Comparison of ENCODE assay signal across 19 cellular contexts in the genomic region with DNA sequence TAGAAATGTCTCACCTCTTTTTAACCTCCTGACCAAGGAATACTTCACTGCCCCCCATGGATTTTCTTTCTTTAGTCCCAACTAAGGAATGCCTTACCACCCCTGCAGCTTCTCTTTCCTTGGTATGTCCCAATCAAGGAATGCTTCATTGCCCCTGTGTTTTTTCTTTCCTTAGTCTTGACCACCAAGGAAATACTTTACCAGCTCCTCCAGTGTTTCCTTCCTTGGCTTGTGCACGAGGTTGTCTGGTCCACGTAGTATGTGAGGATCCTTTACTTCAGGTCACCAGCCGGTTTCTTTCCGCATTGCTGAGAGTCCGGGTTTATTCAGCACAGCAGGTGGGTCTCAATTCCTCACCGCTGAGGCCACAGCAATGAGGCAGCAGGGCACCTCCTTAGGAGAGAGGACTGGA. TPM values are rescaled to one million over a fixed set of nuclear protein-coding genes. Genes with fewer than 3 reads are reported as not detected.
DNase-seq lines count a peak whose midpoint lies in the region; ATAC-seq, FAIRE-seq and TF ChIP-seq lines count a peak whose summit lies in the region.
"Had no signal": no experiment of that assay in that cellular context is flagged by ENCODE, and none has a peak within 500 bp of the region (broad histone marks: within the 10 kb centered on the region; RNA-seq: fewer than 3 reads in every experiment).

No MANE protein-coding gene starts in this region.

- peak overlapping the region; percentile 27; the same call in 1 of the 2 replicates for H3K9ac ChIP-seq in ES-I3 (ENCODE audit: low read depth, low read length)

- peak overlapping the region; percentile 56 for H3K4me3 Mint-ChIP-seq in WTC11
- H3K4me3 Mint-ChIP-seq in nephron progenitor cell = peak overlapping the region; percentile 34
- no peak overlapping the region for H3K4me3 Mint-ChIP-seq in stimulated activated memory B cell treated with anti-CD40 and anti-IgM and Interleukin-4, amounts not matched to agents 10 μg/mL and 1 μg/mL and 100 μg/mL, for 72 hours

- H3K27ac ChIP-seq in iPS DF 6.9 (ENCODE audit: low read length) = no peak overlapping the region
- H3K27ac ChIP-seq: C4-2B, HL-60, RWPE1 had no signal

- peaks cover 26% of the 10 kb centered on the region for H3K4me1 Mint-ChIP-seq in WTC11
- no peaks in the 10 kb centered on the region for H3K4me1 Mint-ChIP-seq in nephron progenitor cell
- H3K4me1 Mint-ChIP-seq in stimulated activated memory B cell treated with anti-CD40 and anti-IgM and Interleukin-4, amounts not matched to agents 10 μg/mL and 1 μg/mL and 100 μg/mL, for 72 hours = no peaks in the 10 kb centered on the region

- H3K9me3 Mint-ChIP-seq in WTC11 (peaks cover 5% of the 10 kb centered on the region), nephron progenitor cell (no peaks in the 10 kb centered on the region)
- H3K9me3 Mint-ChIP-seq in stimulated activated memory B cell treated with anti-CD40 and anti-IgM and Interleukin-4, amounts not matched to agents 10 μg/mL and 1 μg/mL and 100 μg/mL, for 72 hours = no peaks in the 10 kb centered on the region

- H3K36me3 Mint-ChIP-seq in WTC11 (no peaks in the 10 kb centered on the region), nephron progenitor cell (ENCODE audit: low read depth) (no peaks in the 10 kb centered on the region)
- no peaks in the 10 kb centered on the region for H3K36me3 Mint-ChIP-seq in stimulated activated memory B cell treated with anti-CD40 and anti-IgM and Interleukin-4, amounts not matched to agents 10 μg/mL and 1 μg/mL and 100 μg/mL, for 72 hours

- H3K36me3 ChIP-seq in ES-I3 (ENCODE audit: insufficient read depth, low read length) (no peaks in the 10 kb centered on the region), iPS DF 6.9 (ENCODE audit: control insufficient read depth, insufficient read depth, low read length) (no peaks in the 10 kb centered on the region)
- H3K36me3 ChIP-seq: MG63 had no signal

- H3K27ac Mint-ChIP-seq in WTC11 (peak overlapping the region; percentile 59; the same call in 1 of the 2 replicates), nephron progenitor cell (no peak overlapping the region)
- no peak overlapping the region for H3K27ac Mint-ChIP-seq in stimulated activated memory B cell treated with anti-CD40 and anti-IgM and Interleukin-4, amounts not matched to agents 10 μg/mL and 1 μg/mL and 100 μg/mL, for 72 hours

- no peak for TF ChIP-seq CTCF in WTC11 (IDR thresholded peaks at IDR 0.05)
- no peak for TF ChIP-seq CTCF in nephron progenitor cell (IDR thresholded peaks at IDR 0.05)

- CTCF ChIA-PET in WTC11 (lab: Charles Lee) = interaction anchor here (0.7 to 1.8 kb wide), 2 partner anchors 34 to 357 kb away, joined by 3 read pairs; no protein-coding TSS in a partner anchor

- no peak overlapping the region for H3K4me3 ChIP-seq in iPS DF 6.9 (ENCODE audit: low read length)
- H3K4me3 ChIP-seq: MG63 had no signal

- H3K9me3 ChIP-seq in ES-I3 (ENCODE audit: control insufficient read depth, insufficient read depth, low read length) (no peaks in the 10 kb centered on the region; the same call in 1 of the 2 replicates), iPS DF 6.9 (ENCODE audit: control insufficient read depth, insufficient read depth, low read length) (no peaks in the 10 kb centered on the region)
- H3K9me3 ChIP-seq: MG63 had no signal

- DNase-seq in WTC11 (ENCODE audit: low spot score) = peak; percentile 31
- peak; percentile 11 for DNase-seq in iPS DF 6.9 (ENCODE audit: low read depth, low spot score)
- DNase-seq in nephron progenitor cell = no peak
- no peak for DNase-seq in stimulated activated CD4-positive, alpha-beta T cell treated with anti-CD3 and anti-CD28 coated beads, Interleukin-1b, Interleukin-23, amount 100 ng/mL, for 48 hours
- no peak for DNase-seq in GM12892 (ENCODE audit: insufficient read length)
- DNase-seq: MG63, NCI-H1105, NCI-H1694 treated with DMSO at 0.1 percent for 48 hours, NCI-H345, NCI-H526 treated with DMSO at 0.1 percent for 48 hours had no signal

- no peaks in the 10 kb centered on the region for H3K27me3 ChIP-seq in iPS DF 6.9 (ENCODE audit: control insufficient read depth, insufficient read depth, low read length)
- H3K27me3 ChIP-seq: MG63 had no signal

- POLR2A ChIA-PET in WTC11 (lab: Charles Lee) = interaction anchor here (0.6 kb wide), 1 partner anchor 238 kb away, joined by 3 read pairs; no protein-coding TSS in a partner anchor

- WGBS in iPS DF 6.9 (ENCODE audit: insufficient coverage, insufficient read length) = no CpG with 5 or more reads among the region's 6 CpGs

- H3K4me1 ChIP-seq in ES-I3 (ENCODE audit: insufficient read depth, low read length) (peaks cover 4% of the 10 kb centered on the region), iPS DF 6.9 (ENCODE audit: control insufficient read depth, insufficient read depth, low read length) (no peaks in the 10 kb centered on the region)

- no peak for TF ChIP-seq POLR2A in GM12892 (IDR thresholded peaks at IDR 0.05; ENCODE audit: low read depth, low read length)

- FAIRE-seq in GM12892 (lab: Jason Lieb, UNC) = no peak
- FAIRE-seq: A204.1, GM18507, GM19239 had no signal

- H3K27me3 Mint-ChIP-seq in WTC11 (ENCODE audit: low read depth) (no peaks in the 10 kb centered on the region; the same call in 1 of the 2 replicates), nephron progenitor cell (ENCODE audit: low read depth, poor library complexity) (peaks cover 10% of the 10 kb centered on the region)
- H3K27me3 Mint-ChIP-seq in stimulated activated memory B cell treated with anti-CD40 and anti-IgM and Interleukin-4, amounts not matched to agents 10 μg/mL and 1 μg/mL and 100 μg/mL, for 72 hours = peaks cover 23% of the 10 kb centered on the region

- ATAC-seq in WTC11 (peak; percentile 89), GM21381 (IDR thresholded peaks at IDR 0.05; ENCODE audit: unreplicated experiment) (no peak)
- no peak for ATAC-seq in stimulated activated memory B cell treated with anti-CD40 and anti-IgM and Interleukin-4, amounts not matched to agents 10 μg/mL and 1 μg/mL and 100 μg/mL, for 72 hours

TF ChIP-seq in WTC11, 78 proteins besides CTCF, POLR2A, EP300 and RAD21:
- TF ChIP-seq ZNF423 (CRISPR knock-in tag; IDR thresholded peaks at IDR 0.05) (peak; percentile 74), SP1 (CRISPR knock-in tag; conservative IDR thresholded peaks at IDR 0.05) (peak; percentile 37; the same call in 1 of the 2 replicates), JAZF1 (CRISPR knock-in tag; IDR thresholded peaks at IDR 0.05) (no peak)
TF ChIP-seq in WTC11: peak in this region for 2.

RNA-seq across cellular contexts. Expression of a gene that starts 59.3 kb away (rescaled TPM):
- 0.32 to 0.64 TPM (median 0.50 TPM) in 3 replicates for total RNA-seq in WTC11 (2021)
- polyA plus RNA-seq in GM12892 (2012; ENCODE audit: missing spikeins) = not detected

Comparison
In these comparisons a context has a peak if more than half of its experiments do, and no peak if none do; other contexts are left out.
1. DNase-seq: peak in WTC11 (single experiment) and iPS DF 6.9 (single experiment); none in nephron progenitor cell (single experiment), stimulated activated CD4-positive, alpha-beta T cell treated with anti-CD3 and anti-CD28 coated beads, Interleukin-1b, Interleukin-23, amount 100 ng/mL, for 48 hours (single experiment) and GM12892 (single experiment).